18 cellular contexts compared by ENCODE assay signal in the genomic region with DNA sequence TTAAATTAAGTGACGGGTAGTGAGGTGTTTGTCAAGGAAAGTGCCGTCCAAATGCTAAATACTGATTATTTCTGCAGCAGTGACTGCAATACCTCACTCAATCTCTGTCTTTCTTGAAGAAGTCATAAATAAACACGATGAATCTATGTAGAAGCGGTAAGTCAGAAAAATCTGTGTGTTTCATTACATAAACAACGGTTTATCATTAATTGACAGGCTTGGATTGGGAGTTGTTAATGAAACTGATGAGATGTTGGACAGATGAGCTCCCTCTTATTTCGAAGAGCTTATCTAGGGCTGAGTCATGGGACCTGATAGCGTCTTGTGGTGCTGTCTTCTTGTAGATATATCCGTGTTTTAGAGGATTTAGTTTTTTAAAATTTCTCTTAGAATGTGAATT.
DNase-seq lines count a peak whose midpoint lies in the region; ATAC-seq, FAIRE-seq and TF ChIP-seq lines count a peak whose summit lies in the region.
"Had no signal": no experiment of that assay in that cellular context is flagged by ENCODE, and none has a peak within 500 bp of the region (broad histone marks: within the 10 kb centered on the region; RNA-seq: fewer than 3 reads in every experiment).

No MANE protein-coding gene starts in this region.

- TF ChIP-seq EP300 in K562 (IDR thresholded peaks at IDR 0.05; ENCODE audit: low read length) = no peak

- no peak overlapping the region for H3K27ac Mint-ChIP-seq in CD4-positive, alpha-beta T cell
- no peak overlapping the region for H3K27ac Mint-ChIP-seq in neural crest cell (ENCODE audit: unreplicated experiment)
- H3K27ac Mint-ChIP-seq: CD4-positive, CD25-positive, alpha-beta regulatory T cell; HFFc6 had no signal

- intact Hi-C loops in CD4-positive, alpha-beta T cell (cut with DNase I, micrococcal nuclease) = no loop called here
- intact Hi-C loops in K562 (cut with micrococcal nuclease) (no loop called here), breast epithelium (cut with DNase I; ENCODE audit: low total_unique reads) (no loop called here)

- TF ChIP-seq CTCF in CD4-positive, alpha-beta T cell (IDR thresholded peaks at IDR 0.05) = no peak
- no peak for TF ChIP-seq CTCF in Loucy (conservative IDR thresholded peaks at IDR 0.05; ENCODE audit: low read length)
- no peak for TF ChIP-seq CTCF in K562 (IDR thresholded peaks at IDR 0.05 in 2 of 3, conservative IDR thresholded peaks at IDR 0.05 in 1 of 3; ENCODE audit: insufficient read depth in 2 of 3, low read depth in 1 of 3, low read length in 3 of 3)
- TF ChIP-seq CTCF in neural crest cell (conservative IDR thresholded peaks at IDR 0.05) = no peak
- no peak for TF ChIP-seq CTCF in breast epithelium (IDR thresholded peaks at IDR 0.05)

- H3K4me2 ChIP-seq in Loucy (ENCODE audit: low read depth, low read length, poor library complexity, severe bottlenecking) (peak overlapping the region; percentile 62), K562 (ENCODE audit: insufficient read depth, low read length) (peak overlapping the region; percentile 26; the same call in 1 of the 2 replicates)

- peaks cover 33% of the 10 kb centered on the region for H3K79me2 ChIP-seq in Loucy (ENCODE audit: insufficient read depth, low read length)
- peaks cover 27% of the 10 kb centered on the region for H3K79me2 ChIP-seq in K562 (ENCODE audit: control insufficient read depth, insufficient read depth, low read length)

- H3K36me3 ChIP-seq in Loucy (ENCODE audit: insufficient read depth, low read length) = no peaks in the 10 kb centered on the region
- H3K36me3 ChIP-seq in K562 (ENCODE audit: control insufficient read depth, insufficient read depth, low read length) = peaks cover 33% of the 10 kb centered on the region; the same call in 2 of the 3 replicates
- H3K36me3 ChIP-seq in breast epithelium = no peaks in the 10 kb centered on the region

- peaks cover 40% of the 10 kb centered on the region for H3K4me1 Mint-ChIP-seq in CD4-positive, alpha-beta T cell (ENCODE audit: low read depth)
- peaks cover 16% of the 10 kb centered on the region for H3K4me1 Mint-ChIP-seq in neural crest cell

- TF ChIP-seq POLR2A in K562 (conservative IDR thresholded peaks at IDR 0.05) (no peak), breast epithelium (IDR thresholded peaks at IDR 0.05) (no peak)

- no peaks in the 10 kb centered on the region for H3K9me1 ChIP-seq in K562 (ENCODE audit: control insufficient read depth, insufficient read depth, low read length)

- in situ Hi-C loops in K562 (cut with MboI) = no loop called here

- no peak for DNase-seq in CD4-positive, alpha-beta T cell
- DNase-seq in K562 (ENCODE audit: extremely low read depth in 1 of 4, low spot score in 3 of 4) = peak in 1 of 4 experiments; percentile 23
- no peak for DNase-seq in neural crest cell (ENCODE audit: low read depth, low spot score)
- DNase-seq in breast epithelium (ENCODE audit: low spot score in 2 of 2) = no peak
- DNase-seq: CD4-positive, CD25-positive, alpha-beta regulatory T cell; GM23248; H9; HFFc6; IMR-90; MV-4-11; NCI-H1105 treated with DMSO at 0.1 percent for 48 hours; NCI-H2171 treated with DMSO at 0.1 percent for 48 hours; NCI-H446; NCI-H526 had no signal

- peaks cover 19% of the 10 kb centered on the region for H3K4me1 ChIP-seq in Loucy (ENCODE audit: insufficient read depth, low read length, poor library complexity, severe bottlenecking)
- peaks cover 11 to 16% of the 10 kb centered on the region in 2 experiments; a peak in 4 of 5 replicates for H3K4me1 ChIP-seq in K562 (replicated peaks in 1 of 2; ENCODE audit: control insufficient read depth in 2 of 2, insufficient read depth in 2 of 2, low read length in 2 of 2)
- no peaks in the 10 kb centered on the region for H3K4me1 ChIP-seq in breast epithelium

- peaks cover 42% of the 10 kb centered on the region for H3K36me3 Mint-ChIP-seq in CD4-positive, alpha-beta T cell (ENCODE audit: low read depth)
- H3K36me3 Mint-ChIP-seq in neural crest cell (ENCODE audit: low read depth) = no peaks in the 10 kb centered on the region

- no peak for ATAC-seq in CD4-positive, alpha-beta T cell (ENCODE audit: poor library complexity)
- ATAC-seq in K562 = no peak
- ATAC-seq in GM19452 (IDR thresholded peaks at IDR 0.05; ENCODE audit: unreplicated experiment) = no peak
- no peak for ATAC-seq in HG03045 (IDR thresholded peaks at IDR 0.05; ENCODE audit: unreplicated experiment)

- TF ChIP-seq RAD21 in K562 (CRISPR knock-in tag; conservative IDR thresholded peaks at IDR 0.05 in 1 of 2, IDR thresholded peaks at IDR 0.05 in 1 of 2) = no peak

- no peaks in the 10 kb centered on the region for H3K27me3 ChIP-seq in CD4-positive, alpha-beta T cell (ENCODE audit: control insufficient read depth, insufficient read depth, low read length)
- H3K27me3 ChIP-seq in Loucy (ENCODE audit: insufficient read depth, low read length, poor library complexity, severe bottlenecking) = no peaks in the 10 kb centered on the region
- no peaks in the 10 kb centered on the region for H3K27me3 ChIP-seq in K562 (ENCODE audit: control insufficient read depth in 2 of 2, insufficient read depth in 2 of 2, low read length in 2 of 2)
- no peaks in the 10 kb centered on the region for H3K27me3 ChIP-seq in breast epithelium

- no peak for FAIRE-seq in K562 (lab: Jason Lieb, UNC)
- FAIRE-seq: RCC 7860 had no signal

- no peak overlapping the region for H3K9ac ChIP-seq in Loucy (ENCODE audit: low read depth, low read length, poor library complexity, severe bottlenecking)
- H3K9ac ChIP-seq in K562 (ENCODE audit: insufficient read depth in 1 of 2, low read depth in 2 of 2, low read length in 2 of 2) = no peak overlapping the region
- H3K9ac ChIP-seq: GM23248 had no signal

- no TSS peak for BruUV-seq in K562 (replicated peaks; lab: Mats Ljungman, UMichigan)

- no peaks in the 10 kb centered on the region for H3K9me3 ChIP-seq in CD4-positive, alpha-beta T cell (ENCODE audit: control insufficient read depth, low read length)
- H3K9me3 ChIP-seq in Loucy (ENCODE audit: insufficient read depth, low read depth, low read length) (no peaks in the 10 kb centered on the region), K562 (replicated peaks; ENCODE audit: control insufficient read depth, insufficient read depth, low read depth, low read length) (no peaks in the 10 kb centered on the region), breast epithelium (no peaks in the 10 kb centered on the region)

- H3K4me3 ChIP-seq in Loucy (ENCODE audit: low read length, poor library complexity, severe bottlenecking) = peak overlapping the region; percentile 26
- no peak overlapping the region for H3K4me3 ChIP-seq in K562
- H3K4me3 ChIP-seq in breast epithelium = no peak overlapping the region
- H3K4me3 ChIP-seq: GM23248 had no signal

- CTCF ChIA-PET in CD4-positive, alpha-beta T cell (lab: Charles Lee) = no interaction called here
- CTCF ChIA-PET in K562 (lab: Yijun Ruan, JAX; ENCODE audit: low intra/inter-chr PET ratio) = no interaction called here

- 8% methylated on average over 8 of the region's 8 CpGs for WGBS in K562 (ENCODE audit: insufficient coverage, low coverage, missing lambda C conversion rate)

- H3K4me3 Mint-ChIP-seq in CD4-positive, alpha-beta T cell = peak overlapping the region; percentile 20
- H3K4me3 Mint-ChIP-seq in neural crest cell = peak overlapping the region; percentile 38
- H3K4me3 Mint-ChIP-seq: H9, HFFc6 had no signal

- H3K27ac ChIP-seq in CD4-positive, alpha-beta T cell (ENCODE audit: low read depth, low read length) = no peak overlapping the region
- H3K27ac ChIP-seq in K562 (ENCODE audit: extremely low read depth, low read depth, low read length) = no peak overlapping the region
- peak overlapping the region in 1 of 2 donors; percentile 5 for H3K27ac ChIP-seq in breast epithelium
- H3K27ac ChIP-seq: GM23248 had no signal

- H3K27me3 Mint-ChIP-seq in CD4-positive, alpha-beta T cell = no peaks in the 10 kb centered on the region
- H3K27me3 Mint-ChIP-seq in neural crest cell (ENCODE audit: low read depth) = peaks cover 3% of the 10 kb centered on the region
- H3K27me3 Mint-ChIP-seq: CD4-positive, CD25-positive, alpha-beta regulatory T cell had no signal

- POLR2A ChIA-PET in CD4-positive, alpha-beta T cell (lab: Charles Lee) = no interaction called here
- POLR2A ChIA-PET in K562 (lab: Yijun Ruan, JAX) = no interaction called here

- no peak overlapping the region for H2AFZ ChIP-seq in Loucy (ENCODE audit: low read length)
- H2AFZ ChIP-seq in K562 (ENCODE audit: low read depth, low read length) = no peak overlapping the region
- H2AFZ ChIP-seq: GM23248 had no signal

- no peaks in the 10 kb centered on the region for H3K9me2 ChIP-seq in Loucy (replicated peaks; ENCODE audit: low read depth, low read length)

- no peaks in the 10 kb centered on the region for H3F3A ChIP-seq in Loucy (ENCODE audit: low read depth)

- H4K20me1 ChIP-seq in Loucy (ENCODE audit: insufficient read depth, low read length, poor library complexity, severe bottlenecking) (peaks cover 4% of the 10 kb centered on the region), K562 (replicated peaks; ENCODE audit: control insufficient read depth, insufficient read depth, low read length) (peaks cover 5% of the 10 kb centered on the region; the same call in 1 of the 2 replicates)

- no peaks in the 10 kb centered on the region for H3K9me3 Mint-ChIP-seq in CD4-positive, alpha-beta T cell
- no peaks in the 10 kb centered on the region for H3K9me3 Mint-ChIP-seq in neural crest cell
- H3K9me3 Mint-ChIP-seq: CD4-positive, CD25-positive, alpha-beta regulatory T cell; H9; HFFc6 had no signal

TF ChIP-seq in K562, 482 proteins besides CTCF, POLR2A, EP300 and RAD21 (continues in another document):
- TF ChIP-seq KAT2B (IDR thresholded peaks at IDR 0.05; ENCODE audit: low read depth, low read length) (no peak), ZNF121 (CRISPR knock-in tag; conservative IDR thresholded peaks at IDR 0.05) (no peak), DPF2 (IDR thresholded peaks at IDR 0.05) (peak; percentile 76), FOSL1 (tag; conservative IDR thresholded peaks at IDR 0.05) (peak; percentile 93), MED1 (CRISPR knock-in tag; IDR thresholded peaks at IDR 0.05; ENCODE audit: borderline replicate concordance) (no peak)
- TF ChIP-seq, protein P1, sequence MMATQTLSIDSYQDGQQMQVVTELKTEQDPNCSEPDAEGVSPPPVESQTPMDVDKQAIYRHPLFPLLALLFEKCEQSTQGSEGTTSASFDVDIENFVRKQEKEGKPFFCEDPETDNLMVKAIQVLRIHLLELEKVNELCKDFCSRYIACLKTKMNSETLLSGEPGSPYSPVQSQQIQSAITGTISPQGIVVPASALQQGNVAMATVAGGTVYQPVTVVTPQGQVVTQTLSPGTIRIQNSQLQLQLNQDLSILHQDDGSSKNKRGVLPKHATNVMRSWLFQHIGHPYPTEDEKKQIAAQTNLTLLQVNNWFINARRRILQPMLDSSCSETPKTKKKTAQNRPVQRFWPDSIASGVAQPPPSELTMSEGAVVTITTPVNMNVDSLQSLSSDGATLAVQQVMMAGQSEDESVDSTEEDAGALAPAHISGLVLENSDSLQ (IDR thresholded peaks at IDR 0.05) = peak; percentile 46
